ENCODE assay signal across 10 cellular contexts in the genomic region with DNA sequence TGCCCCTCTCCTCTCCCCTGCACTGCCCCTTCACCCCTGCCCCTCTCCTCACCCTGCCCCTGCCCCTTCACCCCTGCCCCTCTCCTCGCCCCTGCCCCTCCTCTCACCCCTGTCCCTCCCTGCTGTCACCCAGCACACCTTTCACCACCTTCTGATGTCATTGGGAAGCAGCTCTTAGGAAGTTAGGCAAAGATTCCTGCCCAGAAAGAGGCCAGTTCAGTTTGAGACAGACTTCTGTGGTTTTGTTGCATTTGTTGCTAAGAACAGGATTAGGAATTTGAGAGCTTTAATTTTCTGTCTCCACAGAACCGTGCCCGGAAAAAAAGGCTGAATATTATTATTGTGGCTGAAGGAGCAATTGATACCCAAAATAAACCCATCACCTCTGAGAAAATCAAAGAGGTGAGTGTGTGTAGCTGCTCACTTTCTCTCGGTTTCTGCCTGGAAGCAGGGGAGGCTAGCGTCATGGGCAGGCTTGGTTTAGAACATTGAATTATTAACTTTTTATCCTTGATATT. TPM values are rescaled to one million over a fixed set of nuclear protein-coding genes. Genes with fewer than 3 reads are reported as not detected.
A peak's percentile ranks its signal among the peaks of the same experiment; 100 is the strongest.
DNase-seq lines count a peak whose midpoint lies in the region; ATAC-seq, FAIRE-seq and TF ChIP-seq lines count a peak whose summit lies in the region.
"Had no signal": no experiment of that assay in that cellular context is flagged by ENCODE, and none has a peak within 500 bp of the region (broad histone marks: within the 10 kb centered on the region; RNA-seq: fewer than 3 reads in every experiment).

No MANE protein-coding gene starts in this region.

- in situ Hi-C loops in gastrocnemius medialis (cut with MboI; ENCODE audit: low sequenced_read_pairs in 4 of 4) = no loop called here

- H3K9me3 Mint-ChIP-seq in astrocyte (ENCODE audit: unreplicated experiment) = no peaks in the 10 kb centered on the region
- H3K9me3 Mint-ChIP-seq: activated naive CD8-positive, alpha-beta T cell treated with anti-CD3 and anti-CD28 coated beads, Interleukin-2, amount 50 U/mL, for 24 hours had no signal

- peaks cover 16% of the 10 kb centered on the region for H4K20me1 ChIP-seq in astrocyte (ENCODE audit: insufficient read depth, low read length)

- TF ChIP-seq POLR2A in gastrocnemius medialis (IDR thresholded peaks at IDR 0.05) = no peak

- H3K4me3 ChIP-seq in astrocyte (ENCODE audit: insufficient read depth, low read depth, low read length) (peak overlapping the region; percentile 32), fibroblast of the aortic adventitia (ENCODE audit: low read depth, low read length) (peak overlapping the region; percentile 25), gastrocnemius medialis (peak overlapping the region in 3 of 4 donors; percentile 23 to 26 (median 26))

- FAIRE-seq in astrocyte (lab: Jason Lieb, UNC) = peak; percentile 69
- FAIRE-seq in D721Med (lab: Jason Lieb, UNC) = no peak

- H3K36me3 Mint-ChIP-seq in astrocyte (ENCODE audit: low read depth, unreplicated experiment) = peaks cover 43% of the 10 kb centered on the region

- TF ChIP-seq CTCF in astrocyte (IDR thresholded peaks at IDR 0.05; ENCODE audit: insufficient read depth, low read depth, low read length) = no peak
- no peak for TF ChIP-seq CTCF in fibroblast of the aortic adventitia (IDR thresholded peaks at IDR 0.05; ENCODE audit: insufficient read depth, low read length)
- TF ChIP-seq CTCF in gastrocnemius medialis (IDR thresholded peaks at IDR 0.05 in 4 of 5, conservative IDR thresholded peaks at IDR 0.05 in 1 of 5) = no peak
- no peak for TF ChIP-seq CTCF in D721Med (IDR thresholded peaks at IDR 0.05; ENCODE audit: insufficient read depth, missing control alignments)

- H3K27ac Mint-ChIP-seq in astrocyte (ENCODE audit: unreplicated experiment) = peak overlapping the region; percentile 81
- H3K27ac Mint-ChIP-seq: activated naive CD8-positive, alpha-beta T cell treated with anti-CD3 and anti-CD28 coated beads, Interleukin-2, amount 50 U/mL, for 24 hours; B cell had no signal

- H3K9ac ChIP-seq in astrocyte (ENCODE audit: low read length) = peak overlapping the region; percentile 89

- no peak overlapping the region for H2AFZ ChIP-seq in astrocyte (ENCODE audit: low read depth, low read length)

- intact Hi-C loops in gastrocnemius medialis (cut with DNase I; ENCODE audit: low total_unique reads) = loop anchor here (1.0 to 10.0 kb wide), 5 partner anchors 24 to 1555 kb away; no protein-coding TSS in a partner anchor

- peaks cover 14% of the 10 kb centered on the region for H3K4me1 ChIP-seq in astrocyte (ENCODE audit: insufficient read depth, low read length)
- peaks cover 56 to 72% of the 10 kb centered on the region in 2 donors for H3K4me1 ChIP-seq in gastrocnemius medialis

- ATAC-seq in gastrocnemius medialis (no peak), GM21723 (IDR thresholded peaks at IDR 0.05; ENCODE audit: unreplicated experiment) (no peak), HG03159 (IDR thresholded peaks at IDR 0.05; ENCODE audit: unreplicated experiment) (no peak)
- ATAC-seq: activated naive CD8-positive, alpha-beta T cell treated with anti-CD3 and anti-CD28 coated beads, Interleukin-2, amount 50 U/mL, for 24 hours had no signal

- H3K27ac ChIP-seq in astrocyte (ENCODE audit: low read depth, low read length) (peak overlapping the region; percentile 96), gastrocnemius medialis (peak overlapping the region; percentile 85 to 92 (median 86))

- H3K4me1 Mint-ChIP-seq in astrocyte (ENCODE audit: low read depth, unreplicated experiment) = peaks cover 3% of the 10 kb centered on the region

- H3K9me3 ChIP-seq in astrocyte (ENCODE audit: insufficient read depth, low read depth, low read length) (no peaks in the 10 kb centered on the region), gastrocnemius medialis (no peaks in the 10 kb centered on the region)

- H3K27me3 ChIP-seq in astrocyte (ENCODE audit: insufficient read depth, low read length) (no peaks in the 10 kb centered on the region), gastrocnemius medialis (no peaks in the 10 kb centered on the region)

- peaks cover 45% of the 10 kb centered on the region for H3K79me2 ChIP-seq in astrocyte (ENCODE audit: insufficient read depth, low read length)

- peak overlapping the region; percentile 75 for H3K4me2 ChIP-seq in astrocyte (ENCODE audit: low read length)

- DNase-seq in AG08396 (ENCODE audit: low spot score) (peak; percentile 72), astrocyte (ENCODE audit: low read depth) (peak; percentile 82), fibroblast of the aortic adventitia (ENCODE audit: low read depth) (no peak), gastrocnemius medialis (no peak), D721Med (ENCODE audit: insufficient read length, low spot score) (no peak), SW 1271 (lab: John Stamatoyannopoulos, UW) (no peak)
- DNase-seq: activated naive CD8-positive, alpha-beta T cell treated with anti-CD3 and anti-CD28 coated beads, Interleukin-2, amount 50 U/mL, for 24 hours had no signal

- peak overlapping the region; percentile 11 for H3K4me3 Mint-ChIP-seq in astrocyte (ENCODE audit: unreplicated experiment)
- H3K4me3 Mint-ChIP-seq: activated naive CD8-positive, alpha-beta T cell treated with anti-CD3 and anti-CD28 coated beads, Interleukin-2, amount 50 U/mL, for 24 hours; B cell had no signal

- peaks cover 49% of the 10 kb centered on the region for H3K36me3 ChIP-seq in astrocyte (ENCODE audit: insufficient read depth, low read length)
- no peaks in the 10 kb centered on the region for H3K36me3 ChIP-seq in gastrocnemius medialis

- H3K27me3 Mint-ChIP-seq in astrocyte (ENCODE audit: low read depth, unreplicated experiment) = no peaks in the 10 kb centered on the region
- H3K27me3 Mint-ChIP-seq: activated naive CD8-positive, alpha-beta T cell treated with anti-CD3 and anti-CD28 coated beads, Interleukin-2, amount 50 U/mL, for 24 hours; B cell had no signal

RNA-seq across cellular contexts. Expression of a gene that starts 39.6 kb away (rescaled TPM):
- 356 and 361 TPM in 2 replicates for total RNA-seq in astrocyte
- 39.1 and 111 TPM in 2 replicates for total RNA-seq in fibroblast of the aortic adventitia (ENCODE audit: low replicate concordance)
- total RNA-seq in gastrocnemius medialis = 100 to 1,000 TPM in 1 of 4 donors, 10 to 100 TPM in 3; 21.3 to 171 (median 38.9) TPM

Comparison
In these comparisons a context has a peak if more than half of its experiments do, and no peak if none do; other contexts are left out.
1. DNase-seq: peak in AG08396 (single experiment) and astrocyte (single experiment); none in fibroblast of the aortic adventitia (single experiment), gastrocnemius medialis (0 of 2), D721Med (single experiment) and SW 1271 (0 of 2).
2. Peak in every context shown above with its lines, with median percentiles within 50 percentile points of each other: H3K4me3 ChIP-seq.